Comparison of ENCODE assay signal across 24 cellular contexts in the genomic region with DNA sequence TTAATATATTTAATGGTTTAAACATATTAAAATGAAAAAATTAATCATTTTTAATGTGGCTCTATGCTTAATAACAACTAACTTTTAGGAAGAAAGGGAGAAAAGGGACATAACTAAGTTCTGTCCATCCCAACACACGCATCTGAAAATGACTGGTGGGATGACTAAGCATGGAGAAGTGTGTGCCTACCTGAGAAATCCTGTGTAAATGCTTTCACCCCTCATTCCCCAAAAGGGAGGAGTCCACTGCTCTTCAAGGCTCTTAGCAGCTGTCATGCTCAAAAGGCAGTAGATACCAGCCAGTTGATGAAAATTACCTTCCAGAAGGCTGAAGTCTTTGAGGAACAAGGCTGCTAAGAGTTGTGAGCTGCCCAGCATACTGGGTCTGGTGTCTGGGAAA.
DNase-seq lines count a peak whose midpoint lies in the region; ATAC-seq, FAIRE-seq and TF ChIP-seq lines count a peak whose summit lies in the region.
"Had no signal": no experiment of that assay in that cellular context is flagged by ENCODE, and none has a peak within 500 bp of the region (broad histone marks: within the 10 kb centered on the region; RNA-seq: fewer than 3 reads in every experiment).

No MANE protein-coding gene starts in this region.

- no peaks in the 10 kb centered on the region for H3K36me3 ChIP-seq in bronchial epithelial cell (ENCODE audit: control insufficient read depth, insufficient read depth, low read length)
- H3K36me3 ChIP-seq: BLaER1, SJSA1 had no signal

- CTCF ChIA-PET in RWPE1 (lab: Yijun Ruan, JAX): no interaction called here

- no peaks in the 10 kb centered on the region for H3K27me3 ChIP-seq in bronchial epithelial cell (ENCODE audit: control insufficient read depth, insufficient read depth, low read length)
- H3K27me3 ChIP-seq: BLaER1, SJSA1 had no signal

- peak; percentile 28 for ATAC-seq in omental fat pad (ENCODE audit: low FRiP score)
- ATAC-seq: HCT116, Panc1 had no signal

- DNase-seq in DMS 273 (lab: John Stamatoyannopoulos, UW; ENCODE audit: unreplicated experiment) (peak; percentile 20), DMS 273 treated with DMSO at 0.1 percent for 48 hours (lab: John Stamatoyannopoulos, UW) (no peak), RWPE1 (ENCODE audit: low spot score) (peak; percentile 15), bronchial epithelial cell (ENCODE audit: low read depth) (peak; percentile 71), omental fat pad (ENCODE audit: low spot score) (no peak), NCI-H748 treated with DMSO at 0.1 percent for 48 hours (lab: John Stamatoyannopoulos, UW) (no peak), NCI-H1105 treated with DMSO at 0.1 percent for 48 hours (lab: John Stamatoyannopoulos, UW) (no peak), C1 segment of cervical spinal cord (lab: John Stamatoyannopoulos, UW) (no peak)
- DNase-seq: Caco-2; CD4-positive, alpha-beta memory T cell; DMS153; GDM1; KG1; NCI-H1694; NCI-H2081 treated with DMSO at 0.1 percent for 48 hours; NCI-H774; NK-92 treated with Interleukin-12 subunit alpha and Interleukin-12 subunit beta, amount 100 ng/mL, for 24 hours had no signal

- FAIRE-seq in bronchial epithelial cell (lab: Jason Lieb, UNC): no peak
- FAIRE-seq: GM19239, H1, HTR-8/SVneo had no signal

- POLR2A ChIA-PET in RWPE1 (lab: Yijun Ruan, JAX; ENCODE audit: low non-redundant PET): no interaction called here

- H3K4me3 ChIP-seq in bronchial epithelial cell (ENCODE audit: low read depth, low read length): no peak overlapping the region
- H3K4me3 ChIP-seq: BLaER1, SJSA1 had no signal

- H3K27ac ChIP-seq in RWPE1: no peak overlapping the region
- H3K27ac ChIP-seq: BLaER1, SJSA1 had no signal

- TF ChIP-seq CTCF in RWPE1 (conservative IDR thresholded peaks at IDR 0.05; ENCODE audit: low read depth) (no peak), bronchial epithelial cell (IDR thresholded peaks at IDR 0.05; ENCODE audit: insufficient read depth, low read length, severe bottlenecking) (no peak), omental fat pad (IDR thresholded peaks at IDR 0.05) (no peak)

Comparison
In these comparisons a context has a peak if more than half of its experiments do, and no peak if none do; other contexts are left out.
1. DNase-seq: peak in DMS 273 (single experiment), RWPE1 (single experiment) and bronchial epithelial cell (single experiment); none in DMS 273 treated with DMSO at 0.1 percent for 48 hours (single experiment), omental fat pad (single experiment), NCI-H748 treated with DMSO at 0.1 percent for 48 hours (single experiment), NCI-H1105 treated with DMSO at 0.1 percent for 48 hours (single experiment) and C1 segment of cervical spinal cord (0 of 14).